Comparison of ENCODE assay signal across 8 cellular contexts in the genomic region with DNA sequence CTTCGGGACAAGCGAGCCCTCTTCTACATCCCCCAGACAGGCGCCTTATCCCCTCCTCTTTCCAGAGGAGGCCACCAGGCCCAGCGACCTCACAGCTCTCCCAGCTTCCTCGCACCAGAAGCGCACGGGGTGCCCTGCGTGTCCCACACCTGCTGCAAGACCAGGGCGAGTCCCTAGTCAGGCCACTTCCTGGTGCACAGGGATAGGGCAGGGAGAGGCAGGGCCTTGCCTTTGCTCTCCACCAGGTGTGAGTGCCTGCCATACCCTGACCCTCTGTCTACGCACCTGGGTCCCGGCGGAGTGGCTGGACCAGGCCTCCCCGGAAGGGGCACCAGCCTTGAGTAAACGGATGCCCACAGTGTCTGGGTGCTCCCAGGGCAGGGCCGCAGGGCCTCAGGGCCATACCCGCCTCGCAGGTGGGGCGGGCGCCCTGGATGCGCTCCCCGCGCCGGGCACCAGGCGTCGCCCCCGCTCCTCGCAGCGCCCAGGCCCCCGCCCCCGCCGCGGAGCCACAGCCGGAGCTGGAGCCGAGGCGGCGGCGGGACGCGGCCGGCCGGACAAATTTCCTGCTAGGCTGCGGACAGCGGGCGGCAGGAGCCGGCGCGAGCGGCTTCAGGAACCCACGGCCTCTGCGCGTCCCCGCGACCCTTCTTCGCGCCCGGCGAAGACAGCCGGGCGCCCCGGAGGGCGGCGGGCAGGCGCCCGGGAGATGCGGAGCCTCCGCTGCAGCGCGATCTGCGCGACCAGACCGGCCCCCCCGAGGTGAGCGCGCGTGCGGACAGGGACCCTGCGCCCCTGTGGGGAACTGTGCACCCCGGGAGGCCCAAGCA. TPM values are rescaled to one million over a fixed set of nuclear protein-coding genes. Genes with fewer than 3 reads are reported as not detected.
DNase-seq lines count a peak whose midpoint lies in the region; ATAC-seq, FAIRE-seq and TF ChIP-seq lines count a peak whose summit lies in the region.

TSS of gene PTPRE (plus strand) at position 556 of the 830 bp plus-strand sequence. CDS start 133,779 bp downstream, outside the sequence.

- H3K4me1 Mint-ChIP-seq in Calu3 (ENCODE audit: low read depth, unreplicated experiment) = peaks cover 34% of the 10 kb centered on the region

- peak within 1 kb of the TSS; percentile 53 for H3K4me3 Mint-ChIP-seq in Calu3 (ENCODE audit: low read depth, unreplicated experiment)

- 0 out of 2 replicates have a peak, but pooled peaks cover 2% of the 10 kb centered on the region for H3K4me1 ChIP-seq in HUES6 (ENCODE audit: control insufficient read depth, insufficient read depth, low read length)

- H3K27me3 ChIP-seq in HUES6 (ENCODE audit: control insufficient read depth, insufficient read depth, low read length) (peaks cover 45% of the 10 kb centered on the region), bronchial epithelial cell (ENCODE audit: control insufficient read depth, insufficient read depth, low read length) (no peaks in the 10 kb centered on the region)

- intact Hi-C loops in Calu3 (cut with micrococcal nuclease; ENCODE audit: unreplicated experiment) = loop anchor here (1.0 to 5.0 kb wide), 2 partner anchors 105 to 161 kb away; no protein-coding TSS in a partner anchor

- no peaks in the 10 kb centered on the region for H3K36me3 ChIP-seq in HUES6 (ENCODE audit: control insufficient read depth, insufficient read depth, low read length)
- no peaks in the 10 kb centered on the region for H3K36me3 ChIP-seq in bronchial epithelial cell (ENCODE audit: control insufficient read depth, insufficient read depth, low read length)

- no peak within 1 kb of the TSS for H3K9ac ChIP-seq in HUES6 (ENCODE audit: low read length)

- H3K9me3 Mint-ChIP-seq in Calu3 (ENCODE audit: low read depth, unreplicated experiment) = peaks cover 2% of the 10 kb centered on the region

- DNase-seq in Calu3 (peak; percentile 86), bronchial epithelial cell (ENCODE audit: low read depth) (peak; percentile 33), kidney glomerular epithelial cell (lab: John Stamatoyannopoulos, UW) (peak; percentile 56), SHP77 treated with DMSO at 0.1 percent for 48 hours (lab: John Stamatoyannopoulos, UW) (no peak)
- DNase-seq in stimulated activated CD4-positive, alpha-beta T cell treated with anti-CD3 and anti-CD28 coated beads, Interleukin-15, amount 100 ng/mL, for 1 hour (ENCODE audit: low read depth in 1 of 2, low spot score in 1 of 2) = peak; percentile 37 to 78

- H3K9me3 ChIP-seq in HUES6 (ENCODE audit: control insufficient read depth, insufficient read depth, low read depth, low read length) = no peaks in the 10 kb centered on the region

- BruUV-seq in Calu3 (replicated peaks; lab: Mats Ljungman, UMichigan) = no TSS peak

- TF ChIP-seq CTCF in Calu3 (IDR thresholded peaks at IDR 0.05; ENCODE audit: unreplicated experiment) (peak; percentile 67), WI38 (IDR thresholded peaks at IDR 0.05; ENCODE audit: low read depth, low read length) (peak; percentile 37), bronchial epithelial cell (IDR thresholded peaks at IDR 0.05; ENCODE audit: insufficient read depth, low read length, severe bottlenecking) (peak; percentile 78)

- no peak for FAIRE-seq in bronchial epithelial cell (lab: Jason Lieb, UNC)

- CTCF ChIA-PET in Calu3 (lab: Charles Lee) = interaction anchor here (0.6 to 3.9 kb wide), 4 partner anchors 85 to 772 kb away, joined by 3 to 30 read pairs (median 4); no protein-coding TSS in a partner anchor

- peaks cover 12% of the 10 kb centered on the region for H3K36me3 Mint-ChIP-seq in Calu3 (ENCODE audit: insufficient read depth, unreplicated experiment)

- H3K4me3 ChIP-seq in HUES6 (ENCODE audit: low read depth, low read length) = peak within 1 kb of the TSS; percentile 60
- H3K4me3 ChIP-seq in WI38 (ENCODE audit: low read depth, low read length) = peak within 1 kb of the TSS; percentile 58
- H3K4me3 ChIP-seq in bronchial epithelial cell (ENCODE audit: low read depth, low read length) = peak within 1 kb of the TSS; percentile 44

- H3K27ac Mint-ChIP-seq in Calu3 (ENCODE audit: unreplicated experiment) = peak within 1 kb of the TSS; percentile 9

- ATAC-seq in GM21390 (IDR thresholded peaks at IDR 0.05; ENCODE audit: unreplicated experiment) = peak; percentile 94

- H3K27me3 Mint-ChIP-seq in Calu3 (ENCODE audit: unreplicated experiment) = no peaks in the 10 kb centered on the region

- H3K27ac ChIP-seq in HUES6 (ENCODE audit: low read depth, low read length) = no peak within 1 kb of the TSS

RNA-seq across cellular contexts. Expression of gene PTPRE, which starts in this region (rescaled TPM):
- total RNA-seq in Calu3 (2022) (5.9 and 7.6 TPM in 2 replicates), bronchial epithelial cell (5.9 and 7.9 TPM in 2 replicates)
